Comparison of ENCODE assay signal across 8 cellular contexts in the genomic region with DNA sequence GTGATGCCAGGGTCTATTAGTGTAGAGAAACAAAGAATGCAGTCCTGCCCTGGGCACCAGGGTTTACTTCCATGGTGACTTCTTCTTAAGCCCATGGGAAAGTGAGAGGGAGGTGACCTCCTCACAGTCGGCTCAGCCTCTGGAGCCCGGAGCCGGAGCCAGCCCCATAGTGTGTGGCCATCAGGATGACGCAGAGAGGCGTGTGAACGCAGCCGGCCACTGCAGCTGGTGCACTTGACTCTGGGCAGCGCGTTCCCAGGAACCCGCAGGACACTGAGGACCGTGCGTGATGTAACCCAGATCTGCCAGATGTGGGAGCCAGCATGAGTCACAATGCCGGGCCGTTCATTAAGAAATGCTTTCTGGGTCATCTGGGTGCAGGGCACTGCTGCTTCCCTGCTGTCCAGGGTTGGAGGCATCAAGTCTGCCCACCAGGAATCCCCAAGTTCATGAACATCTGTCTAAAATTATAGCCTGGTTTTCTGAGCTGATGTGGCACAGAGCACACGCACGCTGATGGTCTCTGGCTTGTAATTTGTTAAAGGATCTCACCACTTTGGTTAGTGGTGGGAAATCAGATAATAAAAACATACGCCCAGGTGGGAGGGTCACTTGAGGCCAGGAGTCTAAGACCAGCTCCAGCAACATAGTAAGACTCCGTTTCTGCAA.
A peak's percentile ranks its signal among the peaks of the same experiment; 100 is the strongest.
DNase-seq lines count a peak whose midpoint lies in the region; ATAC-seq lines count a peak whose summit lies in the region.

No MANE protein-coding gene starts in this region.

- peaks cover 16 to 51% (median 39%) of the 10 kb centered on the region in 5 donors for H3K4me1 ChIP-seq in subcutaneous abdominal adipose tissue (ENCODE audit: control insufficient read depth in 5 of 5, insufficient read depth in 5 of 5, low read length in 5 of 5)

- peaks cover 0 to 8% (median 0%) of the 10 kb centered on the region in 5 donors for H3K27me3 ChIP-seq in subcutaneous abdominal adipose tissue (ENCODE audit: control insufficient read depth in 5 of 5, insufficient read depth in 4 of 5, low read length in 5 of 5)

- H3K9ac ChIP-seq in subcutaneous abdominal adipose tissue (ENCODE audit: low read length in 5 of 5) = peak overlapping the region in 2 of 5 donors; percentile 47 to 99

- ATAC-seq in HG03571 (IDR thresholded peaks at IDR 0.05; ENCODE audit: unreplicated experiment) = no peak

- DNase-seq in DMS53 (lab: John Stamatoyannopoulos, UW) (peak; percentile 99), NCI-H510A (lab: John Stamatoyannopoulos, UW) (peak; percentile 75), left kidney (ENCODE audit: low read depth, low spot score) (peak; percentile 75), T-helper 1 cell (no peak)
- DNase-seq in stimulated activated CD4-positive, alpha-beta T cell treated with anti-CD3 and anti-CD28 coated beads, Interleukin-2, amount 100 ng/mL, for 48 hours = no peak

- peak overlapping the region; percentile 91 for H3K27ac ChIP-seq in cingulate gyrus (ENCODE audit: low read depth, low read length)
- H3K27ac ChIP-seq in subcutaneous abdominal adipose tissue (ENCODE audit: low read depth, low read length) = peak overlapping the region; percentile 63

- H3K9me3 ChIP-seq in subcutaneous abdominal adipose tissue (ENCODE audit: control insufficient read depth in 5 of 5, low read length in 5 of 5) = peaks cover 0 to 4% (median 0%) of the 10 kb centered on the region in 5 donors

- H3K36me3 ChIP-seq in subcutaneous abdominal adipose tissue (ENCODE audit: control insufficient read depth in 5 of 5, insufficient read depth in 5 of 5, low read length in 5 of 5) = no peaks in the 10 kb centered on the region

- H3K4me3 ChIP-seq in subcutaneous abdominal adipose tissue (ENCODE audit: low read depth in 1 of 5, low read length in 5 of 5) = peak overlapping the region; percentile 8 to 55 (median 46)

Comparison
In these comparisons a context has a peak if more than half of its experiments do, and no peak if none do; other contexts are left out.
1. DNase-seq: peak in DMS53 (single experiment), NCI-H510A (single experiment) and left kidney (single experiment); none in stimulated activated CD4-positive, alpha-beta T cell treated with anti-CD3 and anti-CD28 coated beads, Interleukin-2, amount 100 ng/mL, for 48 hours (0 of 2) and T-helper 1 cell (0 of 5).